ENCODE assay signal across 1 cellular context in the genomic region with DNA sequence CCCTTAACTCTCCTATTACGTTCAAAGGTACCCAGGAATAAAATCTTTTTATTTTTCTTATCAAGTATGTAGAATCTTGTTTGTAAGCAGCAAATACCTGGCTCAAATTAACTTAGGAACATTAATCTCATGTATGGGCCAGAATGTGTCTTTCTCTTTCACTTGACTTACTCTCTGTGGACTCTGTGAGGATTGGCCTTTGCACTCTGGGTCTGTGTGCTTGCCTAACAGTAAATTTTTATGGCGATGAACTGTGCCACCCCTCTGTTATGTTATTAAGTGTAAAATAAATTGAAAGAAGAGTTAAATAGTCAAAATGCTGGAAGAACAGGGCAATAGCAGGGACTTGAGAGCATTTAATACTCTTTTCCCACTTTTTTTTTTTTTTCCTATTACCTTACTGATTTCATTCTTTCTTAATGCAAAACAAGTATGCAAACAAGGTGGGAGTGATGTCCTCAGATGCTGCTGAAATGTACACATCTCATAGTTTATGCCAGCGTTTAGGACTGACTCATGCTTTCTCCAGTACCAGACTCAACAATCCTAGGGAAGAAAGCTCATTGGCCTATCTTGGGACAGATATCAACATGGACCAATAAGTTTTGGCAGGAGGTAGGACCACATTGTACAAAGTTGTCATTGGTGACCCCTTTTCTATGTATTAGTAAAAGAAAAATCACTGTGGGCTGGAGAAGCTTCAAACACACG.
TF ChIP-seq lines count a peak whose summit lies in the region.

No MANE protein-coding gene starts in this region.

TF ChIP-seq in liver, 16 proteins besides CTCF, POLR2A, EP300 and RAD21 (continued from another document):
- TF ChIP-seq RXRA (IDR thresholded peaks at IDR 0.05): peak in 1 of 2 donors; percentile 17
- no peak for TF ChIP-seq NR2F2 (IDR thresholded peaks at IDR 0.05)
- TF ChIP-seq, protein P1, sequence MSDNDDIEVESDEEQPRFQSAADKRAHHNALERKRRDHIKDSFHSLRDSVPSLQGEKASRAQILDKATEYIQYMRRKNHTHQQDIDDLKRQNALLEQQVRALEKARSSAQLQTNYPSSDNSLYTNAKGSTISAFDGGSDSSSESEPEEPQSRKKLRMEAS (IDR thresholded peaks at IDR 0.05): no peak
